Comparison of ENCODE assay signal across 16 cellular contexts in genomic region chr9:22622823-22623222, GRCh38.
DNase-seq lines count a peak whose midpoint lies in the region; ATAC-seq and TF ChIP-seq lines count a peak whose summit lies in the region.
"Had no signal": no experiment of that assay in that cellular context is flagged by ENCODE, and none has a peak within 500 bp of the region (broad histone marks: within the 10 kb centered on the region; RNA-seq: fewer than 3 reads in every experiment).

No MANE protein-coding gene starts in this region.

- POLR2A ChIA-PET in naive thymus-derived CD8-positive, alpha-beta T cell (lab: Charles Lee): no interaction called here

- peaks cover 12% of the 10 kb centered on the region for H3K9me3 Mint-ChIP-seq in endodermal cell
- peaks cover 0 to 15% (median 8%) of the 10 kb centered on the region in 9 donors for H3K9me3 Mint-ChIP-seq in naive thymus-derived CD8-positive, alpha-beta T cell
- peaks cover 10% of the 10 kb centered on the region for H3K9me3 Mint-ChIP-seq in activated naive CD8-positive, alpha-beta T cell treated with anti-CD3 and anti-CD28 coated beads, Interleukin-2, amount 50 U/mL, for 24 hours

- H3K27me3 Mint-ChIP-seq in endodermal cell (ENCODE audit: insufficient read depth): no peaks in the 10 kb centered on the region
- H3K27me3 Mint-ChIP-seq in naive thymus-derived CD8-positive, alpha-beta T cell: peaks cover 0 to 2% (median 0%) of the 10 kb centered on the region in 5 donors
- H3K27me3 Mint-ChIP-seq in activated naive CD8-positive, alpha-beta T cell treated with anti-CD3 and anti-CD28 coated beads, Interleukin-2, amount 50 U/mL, for 24 hours: no peaks in the 10 kb centered on the region
- H3K27me3 Mint-ChIP-seq: CD4-positive, alpha-beta memory T cell had no signal

- H3K9me3 ChIP-seq in endodermal cell (ENCODE audit: control insufficient read depth, low read length) (peaks cover 15% of the 10 kb centered on the region), left lung (no peaks in the 10 kb centered on the region), upper lobe of left lung (no peaks in the 10 kb centered on the region)
- H3K9me3 ChIP-seq: BE2C had no signal

- H3K4me3 Mint-ChIP-seq in endodermal cell: no peak overlapping the region
- H3K4me3 Mint-ChIP-seq in naive thymus-derived CD8-positive, alpha-beta T cell: no peak overlapping the region
- H3K4me3 Mint-ChIP-seq in activated naive CD8-positive, alpha-beta T cell treated with anti-CD3 and anti-CD28 coated beads, Interleukin-2, amount 50 U/mL, for 24 hours: no peak overlapping the region
- H3K4me3 Mint-ChIP-seq: CD4-positive, alpha-beta memory T cell had no signal

- WGBS in endodermal cell (ENCODE audit: insufficient coverage in 1 of 2, insufficient read length in 1 of 2), 2 experiments: 100% methylated on average over 1 of the region's 1 CpG; no CpG with 5 or more reads in 1 of the 2 experiments
- 71 to 79% methylated on average over 1 of the region's 1 CpG for WGBS in upper lobe of left lung, 2 donors

- no peak overlapping the region for H3K27ac Mint-ChIP-seq in endodermal cell
- H3K27ac Mint-ChIP-seq in naive thymus-derived CD8-positive, alpha-beta T cell: no peak overlapping the region
- H3K27ac Mint-ChIP-seq in activated naive CD8-positive, alpha-beta T cell treated with anti-CD3 and anti-CD28 coated beads, Interleukin-2, amount 50 U/mL, for 24 hours: no peak overlapping the region
- H3K27ac Mint-ChIP-seq: CD4-positive, alpha-beta memory T cell had no signal

- intact Hi-C loops in left lung (cut with DNase I): no loop called here

- no peak overlapping the region for H3K4me3 ChIP-seq in endodermal cell (ENCODE audit: low read length)
- H3K4me3 ChIP-seq in left lung: no peak overlapping the region
- no peak overlapping the region for H3K4me3 ChIP-seq in upper lobe of left lung
- H3K4me3 ChIP-seq: K562 had no signal

- peaks cover 15% of the 10 kb centered on the region for H3K36me3 Mint-ChIP-seq in endodermal cell (ENCODE audit: low read depth)
- peaks cover 0 to 5% (median 0%) of the 10 kb centered on the region in 3 donors for H3K36me3 Mint-ChIP-seq in naive thymus-derived CD8-positive, alpha-beta T cell
- no peaks in the 10 kb centered on the region for H3K36me3 Mint-ChIP-seq in activated naive CD8-positive, alpha-beta T cell treated with anti-CD3 and anti-CD28 coated beads, Interleukin-2, amount 50 U/mL, for 24 hours (ENCODE audit: low read depth)
- H3K36me3 Mint-ChIP-seq: CD4-positive, alpha-beta memory T cell had no signal

- DNase-seq in NCI-H446 treated with DMSO at 0.1 percent for 48 hours (lab: John Stamatoyannopoulos, UW) (peak; percentile 29), endodermal cell (no peak), left lung (no peak), upper lobe of left lung (no peak), HUDEP-2 (lab: John Stamatoyannopoulos, UW; ENCODE audit: unreplicated experiment in 76 of 76) (no peak)
- DNase-seq in naive thymus-derived CD8-positive, alpha-beta T cell: no peak
- DNase-seq in activated naive CD8-positive, alpha-beta T cell treated with anti-CD3 and anti-CD28 coated beads, Interleukin-2, amount 50 U/mL, for 24 hours: no peak
- DNase-seq: BE2C; CD4-positive, alpha-beta memory T cell; DMS79 treated with DMSO at 0.1 percent for 48 hours; GDM1; NCI-H1436 treated with DMSO at 0.1 percent for 48 hours; SHP77 treated with DMSO at 0.1 percent for 48 hours had no signal

- H3K36me3 ChIP-seq in endodermal cell (ENCODE audit: control insufficient read depth, insufficient read depth, low read length): no peaks in the 10 kb centered on the region
- H3K36me3 ChIP-seq in left lung: no peaks in the 10 kb centered on the region
- H3K36me3 ChIP-seq in upper lobe of left lung: no peaks in the 10 kb centered on the region
- H3K36me3 ChIP-seq: BE2C had no signal

- no peak for TF ChIP-seq POLR2A in upper lobe of left lung (IDR thresholded peaks at IDR 0.05)

- TF ChIP-seq CTCF in endodermal cell (conservative IDR thresholded peaks at IDR 0.05) (no peak), left lung (IDR thresholded peaks at IDR 0.05) (no peak), upper lobe of left lung (IDR thresholded peaks at IDR 0.05) (no peak)

- H3K9ac ChIP-seq in endodermal cell (ENCODE audit: extremely low read depth, low read length, poor library complexity, severe bottlenecking): no peak overlapping the region

- H3K27ac ChIP-seq in endodermal cell (ENCODE audit: low read depth, low read length) (peak overlapping the region; percentile 10), left lung (no peak overlapping the region), upper lobe of left lung (peak overlapping the region in 1 of 4 donors; percentile 27)

- H3K27me3 ChIP-seq in endodermal cell (ENCODE audit: control insufficient read depth, insufficient read depth, low read length, poor library complexity, severe bottlenecking): no peaks in the 10 kb centered on the region
- no peaks in the 10 kb centered on the region for H3K27me3 ChIP-seq in left lung
- no peaks in the 10 kb centered on the region for H3K27me3 ChIP-seq in upper lobe of left lung
- H3K27me3 ChIP-seq: BE2C had no signal

- peaks cover 3% of the 10 kb centered on the region for H3K4me1 ChIP-seq in endodermal cell (ENCODE audit: control insufficient read depth, insufficient read depth, low read length)
- no peaks in the 10 kb centered on the region for H3K4me1 ChIP-seq in left lung
- H3K4me1 ChIP-seq in upper lobe of left lung: no peaks in the 10 kb centered on the region
- H3K4me1 ChIP-seq: BE2C had no signal

- peaks cover 21% of the 10 kb centered on the region for H3K4me1 Mint-ChIP-seq in endodermal cell
- no peaks in the 10 kb centered on the region for H3K4me1 Mint-ChIP-seq in naive thymus-derived CD8-positive, alpha-beta T cell
- H3K4me1 Mint-ChIP-seq in activated naive CD8-positive, alpha-beta T cell treated with anti-CD3 and anti-CD28 coated beads, Interleukin-2, amount 50 U/mL, for 24 hours: no peaks in the 10 kb centered on the region
- H3K4me1 Mint-ChIP-seq: CD4-positive, alpha-beta memory T cell had no signal

- no peak for TF ChIP-seq EP300 in upper lobe of left lung (IDR thresholded peaks at IDR 0.05)

- ATAC-seq in left lung (peak; percentile 60), upper lobe of left lung (ENCODE audit: low FRiP score in 2 of 2) (peak; percentile 49 to 59), GM19452 (IDR thresholded peaks at IDR 0.05; ENCODE audit: unreplicated experiment) (no peak)
- no peak for ATAC-seq in naive thymus-derived CD8-positive, alpha-beta T cell
- no peak for ATAC-seq in activated naive CD8-positive, alpha-beta T cell treated with anti-CD3 and anti-CD28 coated beads, Interleukin-2, amount 50 U/mL, for 24 hours
- ATAC-seq: HCT116, K562 had no signal

Comparison
In these comparisons a context has a peak if more than half of its experiments do, and no peak if none do; other contexts are left out.
1. ATAC-seq: peak in left lung (single experiment) and upper lobe of left lung (2 of 2); none in GM19452 (single experiment), naive thymus-derived CD8-positive, alpha-beta T cell (0 of 2) and activated naive CD8-positive, alpha-beta T cell treated with anti-CD3 and anti-CD28 coated beads, Interleukin-2, amount 50 U/mL, for 24 hours (single experiment).